1 cellular context compared by ENCODE assay signal in genomic region chr2:129192117-129192516, GRCh38.
TF ChIP-seq lines count a peak whose summit lies in the region.

No MANE protein-coding gene starts in this region.

TF ChIP-seq in H1, 55 proteins besides CTCF, POLR2A, EP300 and RAD21 (continued from another document):
- TF ChIP-seq CHD7 (IDR thresholded peaks at IDR 0.05; ENCODE audit: insufficient replicate concordance, low read length) (no peak), TCF12 (IDR thresholded peaks at IDR 0.05; ENCODE audit: low read depth, low read length) (no peak), NANOG (IDR thresholded peaks at IDR 0.05; ENCODE audit: insufficient read depth, low read depth, low read length, poor library complexity, severe bottlenecking) (no peak), TBP (IDR thresholded peaks at IDR 0.05; ENCODE audit: low read depth, low read length) (no peak), BCL11A (IDR thresholded peaks at IDR 0.05; ENCODE audit: low read depth in 2 of 2, low read length in 2 of 2) (no peak), KDM1A (IDR thresholded peaks at IDR 0.05; ENCODE audit: borderline replicate concordance, low read length) (no peak), MAFK (IDR thresholded peaks at IDR 0.05; ENCODE audit: low read depth, low read length) (no peak), POLR2AphosphoS5 (IDR thresholded peaks at IDR 0.05; ENCODE audit: low read depth, low read length) (no peak), BACH1 (IDR thresholded peaks at IDR 0.05; ENCODE audit: low read length) (no peak), RBBP5 (IDR thresholded peaks at IDR 0.05; ENCODE audit: borderline replicate concordance, low read depth, low read length) (no peak), ATF2 (IDR thresholded peaks at IDR 0.05; ENCODE audit: low read length) (no peak)
TF ChIP-seq in H1: peak in this region for 0.
